ENCODE assay signal across 9 cellular contexts in genomic region chr1:167635233-167635648, GRCh38. TPM values are rescaled to one million over a fixed set of nuclear protein-coding genes. Genes with fewer than 3 reads are reported as not detected.
DNase-seq lines count a peak whose midpoint lies in the region; ATAC-seq, FAIRE-seq and TF ChIP-seq lines count a peak whose summit lies in the region.
"Had no signal": no experiment of that assay in that cellular context is flagged by ENCODE, and none has a peak within 500 bp of the region (broad histone marks: within the 10 kb centered on the region; RNA-seq: fewer than 3 reads in every experiment).

No MANE protein-coding gene starts in this region.

- H3K27me3 ChIP-seq in H7 (ENCODE audit: control insufficient read depth, insufficient read depth, low read length) = peaks cover 39% of the 10 kb centered on the region
- peaks cover 38% of the 10 kb centered on the region for H3K27me3 ChIP-seq in NT2/D1 (ENCODE audit: insufficient read depth, insufficient read length)
- H3K27me3 ChIP-seq in heart right ventricle = no peaks in the 10 kb centered on the region
- H3K27me3 ChIP-seq in pancreas = no peaks in the 10 kb centered on the region

- no peak overlapping the region for H3K4me3 ChIP-seq in H7 (ENCODE audit: insufficient read depth, low read depth, low read length)
- H3K4me3 ChIP-seq in NT2/D1 (ENCODE audit: insufficient read length, low read depth) = no peak overlapping the region
- peak overlapping the region in 6 of 10 donors; percentile 11 to 26 (median 21) for H3K4me3 ChIP-seq in heart right ventricle
- H3K4me3 ChIP-seq in pancreas = no peak overlapping the region

- no peaks in the 10 kb centered on the region for H3K9me3 ChIP-seq in NT2/D1 (ENCODE audit: insufficient read depth, low read length)
- no peaks in the 10 kb centered on the region for H3K9me3 ChIP-seq in heart right ventricle
- H3K9me3 ChIP-seq in pancreas = no peaks in the 10 kb centered on the region

- TF ChIP-seq CTCF in heart right ventricle (IDR thresholded peaks at IDR 0.05) (no peak), pancreas (IDR thresholded peaks at IDR 0.05) (no peak)

- H3K4me1 ChIP-seq in NT2/D1 (ENCODE audit: insufficient read depth, insufficient read length) (peaks cover 9% of the 10 kb centered on the region), heart right ventricle (peaks cover 17 to 88% (median 72%) of the 10 kb centered on the region in 9 donors), pancreas (no peaks in the 10 kb centered on the region)

- DNase-seq in H7 = peak; percentile 80
- peak; percentile 47 for DNase-seq in NT2/D1 (ENCODE audit: low read depth, low spot score)
- peak; percentile 71 to 73 for DNase-seq in heart right ventricle
- peak in 2 of 6 donors; percentile 9 to 61 for DNase-seq in pancreas
- no peak for DNase-seq in OCI-M1 (lab: John Stamatoyannopoulos, UW)
- DNase-seq in ureter (ENCODE audit: low spot score) = no peak

- H3K9ac ChIP-seq in NT2/D1 (ENCODE audit: insufficient read length, low read depth) = no peak overlapping the region

- ATAC-seq in heart right ventricle (peak; percentile 59 to 82 (median 71)), pancreas (peak in 3 of 4 donors; percentile 37 to 56 (median 50)), GM18868 (IDR thresholded peaks at IDR 0.05; ENCODE audit: unreplicated experiment) (no peak), HG03135 (IDR thresholded peaks at IDR 0.05; ENCODE audit: unreplicated experiment) (no peak)

- 12 to 15% methylated on average over 18 of the region's 18 CpGs for WGBS in heart right ventricle, 2 donors
- 20 to 21% methylated on average over 18 of the region's 18 CpGs for WGBS in pancreas, 2 donors

- H3K36me3 ChIP-seq in H7 (replicated peaks; ENCODE audit: control insufficient read depth, insufficient read depth, low read length) = no peaks in the 10 kb centered on the region
- H3K36me3 ChIP-seq in NT2/D1 (ENCODE audit: insufficient read depth, insufficient read length, low read length) = no peaks in the 10 kb centered on the region
- H3K36me3 ChIP-seq in heart right ventricle = peaks cover 0 to 46% (median 4%) of the 10 kb centered on the region in 9 donors
- no peaks in the 10 kb centered on the region for H3K36me3 ChIP-seq in pancreas

- H3K27ac ChIP-seq in heart right ventricle = peak overlapping the region; percentile 41 to 98 (median 76)
- H3K27ac ChIP-seq in pancreas = no peak overlapping the region

- intact Hi-C loops in heart right ventricle (cut with DNase I) = loop anchor here in 4 of 10 donors (2.0 to 10.0 kb wide), 3 partner anchors 33 to 50 kb away; no protein-coding TSS in a partner anchor
- intact Hi-C loops in pancreas (cut with DNase I) = no loop called here

- no peak for FAIRE-seq in pancreas (lab: Jason Lieb, UNC)
- FAIRE-seq: endothelial cell of umbilical vein had no signal

RNA-seq across cellular contexts. Expression of gene RCSD1, which starts 5.2 kb away (rescaled TPM):
- 0.31 and 0.37 TPM in 2 replicates for total RNA-seq in H7 (2014; rRNA removed; shearing (Covaris generic))
- total RNA-seq in heart right ventricle (10 to 100 TPM; 27.9 to 50.2 (median 39.7) TPM), pancreas (1 to 10 TPM in 4 of 6 donors, under 1 TPM in 2; 0.59 to 6.7 (median 1.7) TPM), ureter (8.7 TPM)
- polyA plus RNA-seq in heart right ventricle (10 to 100 TPM in 1 of 2 donors, 1 to 10 TPM in 1; 9.0 to 13.5 TPM), pancreas (1 to 10 TPM in 1 of 2 donors, under 1 TPM in 1; 0.89 to 1.9 TPM)

Comparison
In these comparisons a context has a peak if more than half of its experiments do, and no peak if none do; other contexts are left out.
1. DNase-seq: peak in H7 (single experiment), NT2/D1 (single experiment) and heart right ventricle (2 of 2); none in OCI-M1 (single experiment) and ureter (single experiment).
2. H3K4me3 ChIP-seq: peak in heart right ventricle (6 of 10); none in H7 (single experiment), NT2/D1 (single experiment) and pancreas (0 of 4).
3. ATAC-seq: peak in heart right ventricle (8 of 8) and pancreas (3 of 4); none in GM18868 (single experiment) and HG03135 (single experiment).
4. H3K27ac ChIP-seq: peak in heart right ventricle (10 of 10); none in pancreas (0 of 4).